In the genomic region with DNA sequence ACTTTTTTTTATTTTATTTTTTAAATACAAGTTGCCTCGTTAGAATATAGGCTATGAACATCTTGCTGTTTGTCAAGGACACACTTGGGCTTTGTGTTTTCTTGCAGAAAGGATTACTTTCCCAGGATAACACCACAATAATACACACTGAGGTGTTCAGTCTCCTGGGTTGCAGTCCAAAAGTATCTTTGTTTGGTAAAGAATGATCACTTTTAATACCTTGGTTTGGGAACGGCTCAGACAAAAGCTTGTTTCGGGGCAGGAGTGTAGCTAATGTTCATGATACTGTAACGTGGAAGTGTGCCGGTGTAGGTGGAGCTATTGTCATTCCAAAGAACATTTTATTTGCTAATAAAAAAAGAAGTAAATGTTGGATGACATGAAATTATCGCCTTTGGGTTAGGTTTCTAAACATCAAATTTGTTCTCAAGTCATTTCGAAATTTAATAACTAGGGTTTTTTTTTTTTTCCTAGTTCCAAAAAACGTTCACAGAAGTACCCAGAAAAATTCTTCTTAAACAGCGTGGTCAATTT, we compare ENCODE assay signal across 8 cellular contexts. TPM values are rescaled to one million over a fixed set of nuclear protein-coding genes. Genes with fewer than 3 reads are reported as not detected.
DNase-seq lines count a peak whose midpoint lies in the region; ATAC-seq and TF ChIP-seq lines count a peak whose summit lies in the region.

No MANE protein-coding gene starts in this region.

- intact Hi-C loops in posterior vena cava (cut with DNase I), result loop anchor here in 1 of 2 donors (10.0 kb wide), 1 partner anchor 91 kb away; a partner anchor contains a TSS

- H3K36me3 Mint-ChIP-seq in CD4-positive, CD25-positive, alpha-beta regulatory T cell, result peaks cover 20% of the 10 kb centered on the region

- ATAC-seq in CD4-positive, CD25-positive, alpha-beta regulatory T cell (ENCODE audit: low read depth in 2 of 2), result no peak

- H3F3A ChIP-seq in neural cell (ENCODE audit: insufficient read depth, low read length, poor library complexity, severe bottlenecking), result no peaks in the 10 kb centered on the region

- H3K27ac ChIP-seq in CD4-positive, CD25-positive, alpha-beta regulatory T cell (ENCODE audit: insufficient read depth, low read length, poor library complexity, severe bottlenecking), result peak overlapping the region; percentile 89
- H3K27ac ChIP-seq in effector memory CD4-positive, alpha-beta T cell (ENCODE audit: insufficient read depth, low read length, poor library complexity, severe bottlenecking), result peak overlapping the region; percentile 91
- peak overlapping the region; percentile 92 for H3K27ac ChIP-seq in neural cell (ENCODE audit: low read length)

- H4K20me1 ChIP-seq in neural cell (ENCODE audit: insufficient read depth), result peaks cover 4% of the 10 kb centered on the region

- no peaks in the 10 kb centered on the region for H3K9me2 ChIP-seq in neural cell (ENCODE audit: insufficient read depth, low read length)

- H3K27me3 ChIP-seq in CD4-positive, CD25-positive, alpha-beta regulatory T cell (ENCODE audit: control insufficient read depth, insufficient read depth, low read length), result no peaks in the 10 kb centered on the region
- H3K27me3 ChIP-seq in effector memory CD4-positive, alpha-beta T cell (replicated peaks; ENCODE audit: control insufficient read depth, insufficient read depth, low read length, poor library complexity, severe bottlenecking), result no peaks in the 10 kb centered on the region
- H3K27me3 ChIP-seq in neural cell (ENCODE audit: insufficient read depth, low read depth, low read length), result no peaks in the 10 kb centered on the region

- no peaks in the 10 kb centered on the region for H3K27me3 Mint-ChIP-seq in CD4-positive, CD25-positive, alpha-beta regulatory T cell

- peak overlapping the region; percentile 77 for H2AFZ ChIP-seq in neural cell (ENCODE audit: low read depth, low read length)

- peak overlapping the region; percentile 91 to 96 (median 94) for H3K4me3 Mint-ChIP-seq in CD4-positive, CD25-positive, alpha-beta regulatory T cell

- H3K9me3 Mint-ChIP-seq in CD4-positive, CD25-positive, alpha-beta regulatory T cell, result no peaks in the 10 kb centered on the region

- no peak for TF ChIP-seq EP300 in neural cell (conservative IDR thresholded peaks at IDR 0.05; ENCODE audit: poor library complexity, severe bottlenecking)

- H3K79me2 ChIP-seq in neural cell (replicated peaks; ENCODE audit: insufficient read depth, low read length), result peaks cover 59% of the 10 kb centered on the region

- H3K9ac ChIP-seq in neural cell (ENCODE audit: low read length), result peak overlapping the region; percentile 98

- H3K27ac Mint-ChIP-seq in CD4-positive, CD25-positive, alpha-beta regulatory T cell, result peak overlapping the region in 2 of 3 donors; percentile 93 to 96

- no peak for TF ChIP-seq CTCF in neural cell (IDR thresholded peaks at IDR 0.05; ENCODE audit: poor library complexity, severe bottlenecking)

- H3K4me1 Mint-ChIP-seq in CD4-positive, CD25-positive, alpha-beta regulatory T cell, result peaks cover 30 to 66% (median 50%) of the 10 kb centered on the region in 4 donors

- TF ChIP-seq RAD21 in neural cell (conservative IDR thresholded peaks at IDR 0.05), result no peak

- no peaks in the 10 kb centered on the region for H3K9me3 ChIP-seq in CD4-positive, CD25-positive, alpha-beta regulatory T cell (ENCODE audit: control insufficient read depth in 2 of 2, low read length in 2 of 2)
- H3K9me3 ChIP-seq in effector memory CD4-positive, alpha-beta T cell (ENCODE audit: control insufficient read depth, low read length), result no peaks in the 10 kb centered on the region
- no peaks in the 10 kb centered on the region for H3K9me3 ChIP-seq in neural cell (ENCODE audit: low read length)

- peak overlapping the region; percentile 95 for H3K4me2 ChIP-seq in neural cell (ENCODE audit: low read length)

- peak overlapping the region; percentile 98 for H3K4me3 ChIP-seq in CD4-positive, CD25-positive, alpha-beta regulatory T cell (ENCODE audit: low read depth, low read length)
- peak overlapping the region; percentile 97 for H3K4me3 ChIP-seq in effector memory CD4-positive, alpha-beta T cell (ENCODE audit: insufficient read depth, low read depth, low read length, poor library complexity, severe bottlenecking)
- peak overlapping the region; percentile 98 for H3K4me3 ChIP-seq in neural cell (ENCODE audit: low read length)

- DNase-seq in CD4-positive, CD25-positive, alpha-beta regulatory T cell, result no peak
- peak; percentile 30 to 66 for DNase-seq in NOMO-1 (lab: John Stamatoyannopoulos, UW; ENCODE audit: unreplicated experiment in 2 of 2)
- no peak for DNase-seq in effector memory CD4-positive, alpha-beta T cell
- no peak for DNase-seq in OCI-M2 (lab: John Stamatoyannopoulos, UW; ENCODE audit: unreplicated experiment)
- DNase-seq in posterior vena cava (ENCODE audit: low spot score), result no peak
- no peak for DNase-seq in NCI-H82 treated with DMSO at 0.1 percent for 48 hours (lab: John Stamatoyannopoulos, UW; ENCODE audit: unreplicated experiment)
- DNase-seq in GM03348 (ENCODE audit: low spot score), result no peak

- peaks cover 59% of the 10 kb centered on the region for H3K4me1 ChIP-seq in CD4-positive, CD25-positive, alpha-beta regulatory T cell (ENCODE audit: control insufficient read depth, insufficient read depth, low read length, poor library complexity, severe bottlenecking)
- peaks cover 44% of the 10 kb centered on the region for H3K4me1 ChIP-seq in effector memory CD4-positive, alpha-beta T cell (ENCODE audit: control insufficient read depth, insufficient read depth, low read length, poor library complexity, severe bottlenecking)

- peaks cover 20% of the 10 kb centered on the region for H3K36me3 ChIP-seq in CD4-positive, CD25-positive, alpha-beta regulatory T cell (ENCODE audit: control insufficient read depth, insufficient read depth, low read length)
- peaks cover 8% of the 10 kb centered on the region for H3K36me3 ChIP-seq in effector memory CD4-positive, alpha-beta T cell (ENCODE audit: control insufficient read depth, insufficient read depth, low read length)
- H3K36me3 ChIP-seq in neural cell (ENCODE audit: insufficient read depth, low read length), result peaks cover 5% of the 10 kb centered on the region

TF ChIP-seq in neural cell, 6 proteins besides CTCF, POLR2A, EP300 and RAD21:
- TF ChIP-seq, protein P1, sequence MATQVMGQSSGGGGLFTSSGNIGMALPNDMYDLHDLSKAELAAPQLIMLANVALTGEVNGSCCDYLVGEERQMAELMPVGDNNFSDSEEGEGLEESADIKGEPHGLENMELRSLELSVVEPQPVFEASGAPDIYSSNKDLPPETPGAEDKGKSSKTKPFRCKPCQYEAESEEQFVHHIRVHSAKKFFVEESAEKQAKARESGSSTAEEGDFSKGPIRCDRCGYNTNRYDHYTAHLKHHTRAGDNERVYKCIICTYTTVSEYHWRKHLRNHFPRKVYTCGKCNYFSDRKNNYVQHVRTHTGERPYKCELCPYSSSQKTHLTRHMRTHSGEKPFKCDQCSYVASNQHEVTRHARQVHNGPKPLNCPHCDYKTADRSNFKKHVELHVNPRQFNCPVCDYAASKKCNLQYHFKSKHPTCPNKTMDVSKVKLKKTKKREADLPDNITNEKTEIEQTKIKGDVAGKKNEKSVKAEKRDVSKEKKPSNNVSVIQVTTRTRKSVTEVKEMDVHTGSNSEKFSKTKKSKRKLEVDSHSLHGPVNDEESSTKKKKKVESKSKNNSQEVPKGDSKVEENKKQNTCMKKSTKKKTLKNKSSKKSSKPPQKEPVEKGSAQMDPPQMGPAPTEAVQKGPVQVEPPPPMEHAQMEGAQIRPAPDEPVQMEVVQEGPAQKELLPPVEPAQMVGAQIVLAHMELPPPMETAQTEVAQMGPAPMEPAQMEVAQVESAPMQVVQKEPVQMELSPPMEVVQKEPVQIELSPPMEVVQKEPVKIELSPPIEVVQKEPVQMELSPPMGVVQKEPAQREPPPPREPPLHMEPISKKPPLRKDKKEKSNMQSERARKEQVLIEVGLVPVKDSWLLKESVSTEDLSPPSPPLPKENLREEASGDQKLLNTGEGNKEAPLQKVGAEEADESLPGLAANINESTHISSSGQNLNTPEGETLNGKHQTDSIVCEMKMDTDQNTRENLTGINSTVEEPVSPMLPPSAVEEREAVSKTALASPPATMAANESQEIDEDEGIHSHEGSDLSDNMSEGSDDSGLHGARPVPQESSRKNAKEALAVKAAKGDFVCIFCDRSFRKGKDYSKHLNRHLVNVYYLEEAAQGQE (IDR thresholded peaks at IDR 0.05; ENCODE audit: borderline replicate concordance), result no peak
- TF ChIP-seq SMC3 (conservative IDR thresholded peaks at IDR 0.05; ENCODE audit: poor library complexity) (no peak), TAF1 (IDR thresholded peaks at IDR 0.05; ENCODE audit: low read depth) (no peak), POLR2AphosphoS5 (IDR thresholded peaks at IDR 0.05) (no peak), MXI1 (conservative IDR thresholded peaks at IDR 0.05; ENCODE audit: poor library complexity, severe bottlenecking) (no peak), EZH2 (IDR thresholded peaks at IDR 0.05; ENCODE audit: borderline replicate concordance, insufficient read depth, low read length, poor library complexity, severe bottlenecking) (no peak)
TF ChIP-seq in neural cell: peak in this region for 0.

RNA-seq across cellular contexts. Expression of a gene that starts 1.2 kb away (rescaled TPM):
- total RNA-seq in CD4-positive, CD25-positive, alpha-beta regulatory T cell, result 263 TPM
- 100 to 1,000 TPM; 222 to 257 (median 233) TPM for polyA plus RNA-seq in CD4-positive, CD25-positive, alpha-beta regulatory T cell
- polyA plus RNA-seq in neural cell, result 170 and 180 TPM in 2 replicates
- polyA minus RNA-seq in neural cell, result 150 and 155 TPM in 2 replicates
- total RNA-seq in posterior vena cava, result 100 to 1,000 TPM; 207 to 213 TPM

RNA-seq across cellular contexts. Expression of a gene that starts 34.5 kb away (rescaled TPM):
- 3.9 TPM for total RNA-seq in CD4-positive, CD25-positive, alpha-beta regulatory T cell
- 1 to 10 TPM; 2.2 to 6.3 (median 3.1) TPM for polyA plus RNA-seq in CD4-positive, CD25-positive, alpha-beta regulatory T cell
- polyA plus RNA-seq in neural cell, result 2.6 and 3.7 TPM in 2 replicates
- polyA minus RNA-seq in neural cell, result 0.69 TPM in 1 of 2 replicates, not detected in the other
- 1 to 10 TPM; 8.2 to 8.3 TPM for total RNA-seq in posterior vena cava

Comparison
In these comparisons a context has a peak if more than half of its experiments do, and no peak if none do; other contexts are left out.
1. DNase-seq: peak in NOMO-1 (2 of 2); none in CD4-positive, CD25-positive, alpha-beta regulatory T cell (0 of 3), effector memory CD4-positive, alpha-beta T cell (0 of 3), OCI-M2 (single experiment), posterior vena cava (single experiment), NCI-H82 treated with DMSO at 0.1 percent for 48 hours (single experiment) and GM03348 (single experiment).
2. Peak in every context shown above with its lines, with median percentiles within 50 percentile points of each other: H3K27ac ChIP-seq and H3K4me3 ChIP-seq.